24 cellular contexts compared by ENCODE assay signal in the genomic region with DNA sequence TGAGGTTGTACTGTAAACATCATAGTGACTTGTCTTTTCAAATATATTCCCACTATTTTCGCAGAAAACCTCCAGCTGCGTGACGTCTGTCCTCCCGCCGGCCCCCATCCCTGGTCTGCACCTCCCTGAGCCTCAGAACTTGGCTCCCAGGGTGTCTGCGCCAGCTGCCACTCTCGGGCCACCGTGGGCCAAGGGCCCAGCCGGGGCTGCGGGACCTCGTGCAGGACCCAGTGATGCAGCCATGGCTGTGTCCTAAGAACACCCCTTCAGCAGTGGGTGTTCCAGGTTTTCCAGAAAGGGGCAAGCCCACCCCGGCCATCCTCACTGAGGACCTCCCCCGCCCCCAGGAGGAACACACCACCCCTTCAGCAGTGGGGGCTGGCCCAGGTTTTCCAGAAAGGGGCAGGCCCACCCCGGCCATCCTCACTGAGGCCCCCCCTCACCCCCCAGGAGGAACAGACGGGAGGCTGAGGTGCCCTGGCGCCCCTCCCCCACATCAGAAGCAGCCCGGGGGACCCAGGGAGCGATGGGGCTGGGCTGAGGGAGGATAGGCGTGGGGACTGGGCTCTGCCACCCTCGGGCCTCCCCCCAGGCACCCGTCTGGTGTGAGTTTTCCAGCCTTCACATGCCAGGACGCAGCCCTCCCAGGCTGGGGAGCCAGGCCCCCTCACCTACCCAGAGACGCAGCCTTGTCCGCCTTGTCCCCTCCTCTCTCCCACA. TPM values are rescaled to one million over a fixed set of nuclear protein-coding genes. Genes with fewer than 3 reads are reported as not detected.
A peak's percentile ranks its signal among the peaks of the same experiment; 100 is the strongest.
DNase-seq lines count a peak whose midpoint lies in the region; ATAC-seq, FAIRE-seq and TF ChIP-seq lines count a peak whose summit lies in the region.
"Had no signal": no experiment of that assay in that cellular context is flagged by ENCODE, and none has a peak within 500 bp of the region (broad histone marks: within the 10 kb centered on the region; RNA-seq: fewer than 3 reads in every experiment).

No MANE protein-coding gene starts in this region.

- no TSS peak for BruUV-seq in HepG2 (replicated peaks; lab: Mats Ljungman, UMichigan)

- no peak overlapping the region for H3K56ac ChIP-seq in mesendoderm (ENCODE audit: low read length)

- H3K27me3 ChIP-seq in HepG2 (ENCODE audit: control insufficient read depth in 1 of 2, insufficient read depth in 2 of 2, low read length in 2 of 2) (peaks cover 47 to 93% of the 10 kb centered on the region in 2 experiments), right lobe of liver (no peaks in the 10 kb centered on the region), mesendoderm (ENCODE audit: insufficient read depth, low read length, poor library complexity) (no peaks in the 10 kb centered on the region), hepatocyte (no peaks in the 10 kb centered on the region)
- H3K27me3 ChIP-seq: BE2C had no signal

- no peaks in the 10 kb centered on the region for H3K36me3 Mint-ChIP-seq in stimulated activated effector memory CD8-positive, alpha-beta T cell treated with anti-CD3 and anti-CD28 coated beads, Interleukin-12 subunit alpha, Interleukin-12 subunit beta, amount 100 ng/mL, for 72 hours
- H3K36me3 Mint-ChIP-seq: CD4-positive, alpha-beta memory T cell had no signal

- intact Hi-C loops in HepG2 (cut with micrococcal nuclease; ENCODE audit: unreplicated experiment): no loop called here
- intact Hi-C loops in right lobe of liver (cut with DNase I): loop anchor here (5.0 kb wide), 3 partner anchors 86 to 121 kb away; no protein-coding TSS in a partner anchor

- no peak overlapping the region for H4K8ac ChIP-seq in mesendoderm (ENCODE audit: low read depth, low read length)

- peak overlapping the region; percentile 80 for H3K23ac ChIP-seq in mesendoderm (ENCODE audit: low read length)

- WGBS in HepG2 (ENCODE audit: low lambda C conversion rate): 29% methylated on average over 21 of the region's 24 CpGs
- 100% methylated on average over 1 of the region's 24 CpGs for WGBS in right lobe of liver (ENCODE audit: insufficient coverage, low coverage, low lambda C conversion rate, missing lambda C conversion rate)
- WGBS in mesendoderm (ENCODE audit: extremely low coverage, insufficient coverage, low lambda C conversion rate): no CpG with 5 or more reads among the region's 24 CpGs
- whole genome bisulfite sequencing in hepatocyte (ENCODE audit: low lambda C conversion rate, missing lambda C conversion rate): 84% methylated on average over 18 of the region's 24 CpGs

- DNase-seq in HepG2 (ENCODE audit: low spot score) (no peak), right lobe of liver (no peak), mesendoderm (no peak), hepatocyte (ENCODE audit: low spot score) (no peak), cerebellum (ENCODE audit: low spot score) (no peak)
- DNase-seq in stimulated activated effector memory CD8-positive, alpha-beta T cell treated with anti-CD3 and anti-CD28 coated beads, Interleukin-12 subunit alpha, Interleukin-12 subunit beta, amount 100 ng/mL, for 72 hours (ENCODE audit: low spot score in 2 of 2): no peak
- DNase-seq: 8988T; ACHN; AML-193; BE2C; C1 segment of cervical spinal cord; Calu3; CD4-positive, alpha-beta memory T cell; COR-L47; DMS53; DMS79 treated with DMSO at 0.1 percent for 48 hours; GF-D8; HFFc6 had no signal

- H3K36me3 ChIP-seq in HepG2 (replicated peaks in 1 of 2; ENCODE audit: control insufficient read depth in 1 of 2, insufficient read depth in 2 of 2, low read length in 2 of 2) (no peaks in the 10 kb centered on the region), right lobe of liver (no peaks in the 10 kb centered on the region), mesendoderm (ENCODE audit: control insufficient read depth, insufficient read depth, low read length) (no peaks in the 10 kb centered on the region), hepatocyte (replicated peaks; ENCODE audit: insufficient read depth, low read depth) (no peaks in the 10 kb centered on the region)
- H3K36me3 ChIP-seq: BE2C, HAP-1 had no signal

- H3K4me3 ChIP-seq in HepG2 (replicated peaks in 1 of 3; ENCODE audit: insufficient read depth in 1 of 3, low read depth in 2 of 3, low read length in 3 of 3) (no peak overlapping the region), right lobe of liver (no peak overlapping the region), mesendoderm (ENCODE audit: low read length) (no peak overlapping the region), hepatocyte (no peak overlapping the region)
- H3K4me3 ChIP-seq: A549, GM23338, HAP-1 had no signal

- H2BK15ac ChIP-seq in mesendoderm (replicated peaks; ENCODE audit: low read depth): no peak overlapping the region

- H3K18ac ChIP-seq in mesendoderm (ENCODE audit: low read length): no peak overlapping the region

- H2AFZ ChIP-seq in HepG2 (ENCODE audit: low read length) (no peak overlapping the region), hepatocyte (no peak overlapping the region)
- H2AFZ ChIP-seq: GM23338 had no signal

- no peak overlapping the region for H2AK5ac ChIP-seq in mesendoderm (ENCODE audit: low read length)

- in situ Hi-C loops in HepG2 (cut with HindIII; ENCODE audit: extremely low pct_ligation_motif_present, low pct_unique_long_range_greater_than_20kb): no loop called here

- H3K9me2 ChIP-seq in hepatocyte (replicated peaks; ENCODE audit: insufficient read depth): no peaks in the 10 kb centered on the region

- no peak overlapping the region for H4K5ac ChIP-seq in mesendoderm (ENCODE audit: low read length)

- TF ChIP-seq EP300 in HepG2 (IDR thresholded peaks at IDR 0.05; ENCODE audit: low read depth in 2 of 2, low read length in 2 of 2) (no peak), HepG2 (CRISPR knock-in tag; IDR thresholded peaks at IDR 0.05; ENCODE audit: borderline replicate concordance) (no peak)

- no peak overlapping the region for H2BK5ac ChIP-seq in mesendoderm (ENCODE audit: low read length)

- H3K9ac ChIP-seq in HepG2 (ENCODE audit: insufficient read depth, low read depth, low read length): no peak overlapping the region
- H3K9ac ChIP-seq in mesendoderm (ENCODE audit: low read length): no peak overlapping the region

- CTCF ChIA-PET in HepG2 (lab: Yijun Ruan, JAX; ENCODE audit: low intra/inter-chr PET ratio, low total read pairs): no interaction called here

- H3K4me2 ChIP-seq in HepG2 (ENCODE audit: low read depth, low read length): no peak overlapping the region
- no peak overlapping the region for H3K4me2 ChIP-seq in mesendoderm (ENCODE audit: low read length)
- no peak overlapping the region for H3K4me2 ChIP-seq in hepatocyte
- H3K4me2 ChIP-seq: A549, GM23338 had no signal

- no peaks in the 10 kb centered on the region for H3K79me1 ChIP-seq in mesendoderm (ENCODE audit: low read length)

- no peak overlapping the region for H3K4ac ChIP-seq in mesendoderm (ENCODE audit: low read depth, low read length)

- no peak for ATAC-seq in HepG2
- ATAC-seq in right lobe of liver: no peak
- ATAC-seq in stimulated activated effector memory CD8-positive, alpha-beta T cell treated with anti-CD3 and anti-CD28 coated beads, Interleukin-12 subunit alpha, Interleukin-12 subunit beta, amount 100 ng/mL, for 72 hours: no peak
- ATAC-seq: A549, GM23338 had no signal

- no peak for FAIRE-seq in HepG2 (lab: Jason Lieb, UNC)
- FAIRE-seq: A549, GM12891, GM18507, H54 had no signal

- TF ChIP-seq CTCF in HepG2 (CRISPR knock-in tag; IDR thresholded peaks at IDR 0.05): no peak
- TF ChIP-seq CTCF in right lobe of liver (IDR thresholded peaks at IDR 0.05): no peak
- no peak for TF ChIP-seq CTCF in hepatocyte (IDR thresholded peaks at IDR 0.05; ENCODE audit: poor library complexity)

- H2BK120ac ChIP-seq in mesendoderm (ENCODE audit: low read depth, low read length): no peak overlapping the region

- no peaks in the 10 kb centered on the region for H3K9me3 Mint-ChIP-seq in stimulated activated effector memory CD8-positive, alpha-beta T cell treated with anti-CD3 and anti-CD28 coated beads, Interleukin-12 subunit alpha, Interleukin-12 subunit beta, amount 100 ng/mL, for 72 hours
- H3K9me3 Mint-ChIP-seq: CD4-positive, alpha-beta memory T cell; GM23338; HFFc6 had no signal

- H3K4me1 ChIP-seq in HepG2 (ENCODE audit: insufficient read depth, low read length): peaks cover 16% of the 10 kb centered on the region
- peaks cover 0 to 9% (median 4%) of the 10 kb centered on the region in 4 donors for H3K4me1 ChIP-seq in right lobe of liver
- no peaks in the 10 kb centered on the region for H3K4me1 ChIP-seq in mesendoderm (ENCODE audit: control insufficient read depth, low read depth, low read length)
- no peaks in the 10 kb centered on the region for H3K4me1 ChIP-seq in hepatocyte (ENCODE audit: insufficient read depth)
- H3K4me1 ChIP-seq: BE2C, HAP-1 had no signal

- H3K9me3 ChIP-seq in HepG2 (ENCODE audit: low read length) (no peaks in the 10 kb centered on the region), right lobe of liver (no peaks in the 10 kb centered on the region), hepatocyte (ENCODE audit: low read depth) (no peaks in the 10 kb centered on the region)
- H3K9me3 ChIP-seq: A549, BE2C, HAP-1 had no signal

- H3K27ac ChIP-seq in HepG2 (ENCODE audit: extremely low read length, insufficient read depth, low read length) (no peak overlapping the region), right lobe of liver (no peak overlapping the region), mesendoderm (ENCODE audit: low read depth, low read length) (no peak overlapping the region), hepatocyte (no peak overlapping the region)

- H3K79me2 ChIP-seq in HepG2 (ENCODE audit: insufficient read depth, low read length) (no peaks in the 10 kb centered on the region), mesendoderm (ENCODE audit: control insufficient read depth, insufficient read depth, low read length) (no peaks in the 10 kb centered on the region), hepatocyte (no peaks in the 10 kb centered on the region)

- H3K27ac Mint-ChIP-seq in stimulated activated effector memory CD8-positive, alpha-beta T cell treated with anti-CD3 and anti-CD28 coated beads, Interleukin-12 subunit alpha, Interleukin-12 subunit beta, amount 100 ng/mL, for 72 hours: peak overlapping the region; percentile 63
- H3K27ac Mint-ChIP-seq: CD4-positive, alpha-beta memory T cell; GM23338; HFFc6 had no signal

- POLR2A ChIA-PET in HepG2 (lab: Yijun Ruan, JAX): no interaction called here

- H4K20me1 ChIP-seq in HepG2 (ENCODE audit: insufficient read depth, low read length) (0 out of 2 replicates have a peak, but pooled peaks cover under 1% of the 10 kb centered on the region), hepatocyte (ENCODE audit: insufficient read depth, poor library complexity, severe bottlenecking) (no peaks in the 10 kb centered on the region)

- H3K4me1 Mint-ChIP-seq in stimulated activated effector memory CD8-positive, alpha-beta T cell treated with anti-CD3 and anti-CD28 coated beads, Interleukin-12 subunit alpha, Interleukin-12 subunit beta, amount 100 ng/mL, for 72 hours: no peaks in the 10 kb centered on the region
- H3K4me1 Mint-ChIP-seq: GM23338 had no signal

- TF ChIP-seq POLR2A in HepG2 (IDR thresholded peaks at IDR 0.05; ENCODE audit: insufficient read depth in 1 of 2, low read depth in 2 of 2, low read length in 2 of 2) (no peak), right lobe of liver (IDR thresholded peaks at IDR 0.05) (no peak)

- TF ChIP-seq RAD21 in HepG2 (CRISPR knock-in tag; IDR thresholded peaks at IDR 0.05): no peak

- no peak overlapping the region for H3K4me3 Mint-ChIP-seq in stimulated activated effector memory CD8-positive, alpha-beta T cell treated with anti-CD3 and anti-CD28 coated beads, Interleukin-12 subunit alpha, Interleukin-12 subunit beta, amount 100 ng/mL, for 72 hours
- H3K4me3 Mint-ChIP-seq: CD4-positive, alpha-beta memory T cell; GM23338; HFFc6 had no signal

RNA-seq across cellular contexts. Expression of gene ZFPM1, which starts 12.2 kb away (rescaled TPM):
- total RNA-seq in HepG2 (2016; rRNA removed; fragmentation: Illumina TruSeq; extraction: Trizol): 3.4 and 3.8 TPM in 2 replicates
- total RNA-seq in HepG2 (2016; cell fraction: cytosol; rRNA removed; fragmentation: Illumina TruSeq; extraction: Trizol; ENCODE audit: low read depth): 0.81 and 2.1 TPM in 2 replicates
- total RNA-seq in HepG2 (2016; cell fraction: insoluble cytoplasmic fraction; rRNA removed; fragmentation: Illumina TruSeq; extraction: Trizol): 3.4 and 3.9 TPM in 2 replicates
- 3.4 and 4.3 TPM in 2 replicates for total RNA-seq in HepG2 (2016; cell fraction: membrane; rRNA removed; fragmentation: Illumina TruSeq; extraction: Trizol)
- total RNA-seq in HepG2 (2016; cell fraction: nucleus; rRNA removed; fragmentation: Illumina TruSeq; extraction: Trizol): 3.4 and 6.6 TPM in 2 replicates
- 1.3 and 1.7 TPM in 2 replicates for polyA plus RNA-seq in HepG2 (2011; rRNA removed)
- 0.79 and 1.3 TPM in 2 replicates for polyA plus RNA-seq in HepG2 (2011; cell fraction: cytosol; rRNA removed)
- polyA plus RNA-seq in HepG2 (2011; cell fraction: nucleus; rRNA removed): 7.1 and 7.6 TPM in 2 replicates
- polyA plus RNA-seq in HepG2 (2012): 7.2 and 7.6 TPM in 2 replicates
- 1.2 TPM in 2 replicates for polyA plus RNA-seq in HepG2 (2016; cell fraction: cytosol; fragmentation: Illumina TruSeq; extraction: Trizol; ENCODE audit: low read depth)
- 3.7 and 8.7 TPM in 2 replicates for polyA plus RNA-seq in HepG2 (2016; cell fraction: insoluble cytoplasmic fraction; fragmentation: Illumina TruSeq; extraction: Trizol; ENCODE audit: low read depth)
- polyA plus RNA-seq in HepG2 (2016; cell fraction: membrane; fragmentation: Illumina TruSeq; extraction: Trizol; ENCODE audit: low read depth): 2.7 and 4.8 TPM in 2 replicates
- polyA plus RNA-seq in HepG2 (2016; cell fraction: nucleus; fragmentation: Illumina TruSeq; extraction: Trizol; ENCODE audit: insufficient read depth, low read depth): 14.0 and 14.3 TPM in 2 replicates
- 0.98 and 4.2 TPM in 2 replicates for polyA minus RNA-seq in HepG2 (2011; rRNA and poly(A)+ RNA removed; ENCODE audit: low replicate concordance)
- polyA minus RNA-seq in HepG2 (2011; cell fraction: cytosol; rRNA and poly(A)+ RNA removed): 2.7 and 6.6 TPM in 2 replicates
- 5.0 and 7.5 TPM in 2 replicates for polyA minus RNA-seq in HepG2 (2011; cell fraction: nucleus; rRNA and poly(A)+ RNA removed)
- total RNA-seq in right lobe of liver: 10 to 100 TPM in 2 of 6 experiments, 1 to 10 TPM in 4; 3.8 to 15.5 (median 8.3) TPM
- 2.5 TPM for polyA plus RNA-seq in mesendoderm (2013, experiment 1 of 2)
- 2.5 TPM for polyA plus RNA-seq in mesendoderm (2013, experiment 2 of 2)
- 3.1 and 4.1 TPM in 2 replicates for total RNA-seq in hepatocyte
- 8.3 and 11.9 TPM in 2 replicates for polyA plus RNA-seq in hepatocyte
- total RNA-seq in cerebellum: 2.8 TPM

RNA-seq across cellular contexts. Expression of gene ZNF469, which starts 58.1 kb away (rescaled TPM):
- total RNA-seq in HepG2 (2016; rRNA removed; fragmentation: Illumina TruSeq; extraction: Trizol) (not detected in 2 replicates), right lobe of liver (1 to 10 TPM in 2 of 6 experiments, under 1 TPM in 4; 0.22 to 1.3 (median 0.37) TPM), hepatocyte (0.72 and 1.0 TPM in 2 replicates), cerebellum (0.73 TPM)
- total RNA-seq in HepG2 (2016; cell fraction: cytosol; rRNA removed; fragmentation: Illumina TruSeq; extraction: Trizol; ENCODE audit: low read depth): not detected in 2 replicates
- total RNA-seq in HepG2 (2016; cell fraction: insoluble cytoplasmic fraction; rRNA removed; fragmentation: Illumina TruSeq; extraction: Trizol): not detected in 2 replicates
- total RNA-seq in HepG2 (2016; cell fraction: membrane; rRNA removed; fragmentation: Illumina TruSeq; extraction: Trizol): not detected in 2 replicates
- total RNA-seq in HepG2 (2016; cell fraction: nucleus; rRNA removed; fragmentation: Illumina TruSeq; extraction: Trizol): not detected in 2 replicates
- polyA plus RNA-seq in HepG2 (2011; rRNA removed) (not detected in 2 replicates), hepatocyte (0.94 and 1.3 TPM in 2 replicates)
- not detected in 2 replicates for polyA plus RNA-seq in HepG2 (2011; cell fraction: cytosol; rRNA removed)
- 0.02 TPM in 1 of 2 replicates, not detected in the other for polyA plus RNA-seq in HepG2 (2011; cell fraction: nucleus; rRNA removed)
- polyA plus RNA-seq in HepG2 (2012): not detected in 2 replicates
- not detected in 2 replicates for polyA plus RNA-seq in HepG2 (2016; cell fraction: cytosol; fragmentation: Illumina TruSeq; extraction: Trizol; ENCODE audit: low read depth)
- polyA plus RNA-seq in HepG2 (2016; cell fraction: insoluble cytoplasmic fraction; fragmentation: Illumina TruSeq; extraction: Trizol; ENCODE audit: low read depth): not detected in 2 replicates
- polyA plus RNA-seq in HepG2 (2016; cell fraction: membrane; fragmentation: Illumina TruSeq; extraction: Trizol; ENCODE audit: low read depth): not detected in 2 replicates
- not detected in 2 replicates for polyA plus RNA-seq in HepG2 (2016; cell fraction: nucleus; fragmentation: Illumina TruSeq; extraction: Trizol; ENCODE audit: insufficient read depth, low read depth)
- polyA minus RNA-seq in HepG2 (2011; rRNA and poly(A)+ RNA removed; ENCODE audit: low replicate concordance): not detected in 2 replicates
- not detected in 2 replicates for polyA minus RNA-seq in HepG2 (2011; cell fraction: cytosol; rRNA and poly(A)+ RNA removed)
- not detected in 2 replicates for polyA minus RNA-seq in HepG2 (2011; cell fraction: nucleus; rRNA and poly(A)+ RNA removed)
- polyA plus RNA-seq in mesendoderm (2013, experiment 1 of 2): 0.67 TPM
- 0.63 TPM for polyA plus RNA-seq in mesendoderm (2013, experiment 2 of 2)
